In the genomic region with DNA sequence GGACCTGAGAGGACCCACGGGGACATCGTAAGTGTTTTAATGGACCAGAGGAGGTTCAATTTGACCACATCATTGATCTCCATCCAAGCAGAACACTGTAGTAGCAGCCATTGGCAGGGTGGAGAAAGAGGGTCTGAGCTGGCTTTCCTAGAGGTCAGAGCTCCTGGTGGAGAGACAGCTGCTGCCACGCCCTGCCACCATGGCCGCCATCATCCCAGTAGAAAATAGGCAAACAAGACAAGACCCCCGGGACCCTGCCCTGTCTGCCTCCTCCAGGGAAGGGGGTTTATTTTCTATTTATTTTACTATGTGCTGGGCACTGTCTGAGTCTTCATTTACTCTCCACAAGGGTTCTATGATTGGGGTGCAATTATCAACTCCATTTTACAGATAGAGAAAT, we compare ENCODE assay signal across 28 cellular contexts. TPM values are rescaled to one million over a fixed set of nuclear protein-coding genes. Genes with fewer than 3 reads are reported as not detected.
DNase-seq lines count a peak whose midpoint lies in the region; ATAC-seq and TF ChIP-seq lines count a peak whose summit lies in the region.
"Had no signal": no experiment of that assay in that cellular context is flagged by ENCODE, and none has a peak within 500 bp of the region (broad histone marks: within the 10 kb centered on the region; RNA-seq: fewer than 3 reads in every experiment).

No MANE protein-coding gene starts in this region.

- WGBS in heart right ventricle, 2 donors = 95 to 97% methylated on average over 5 of the region's 5 CpGs

- H3K36me3 ChIP-seq in heart right ventricle (no peaks in the 10 kb centered on the region), RWPE2 (ENCODE audit: low read depth) (no peaks in the 10 kb centered on the region), lower lobe of right lung (no peaks in the 10 kb centered on the region), upper lobe of right lung (no peaks in the 10 kb centered on the region), MG63 (no peaks in the 10 kb centered on the region)
- H3K36me3 ChIP-seq: cardiac muscle cell, heart left ventricle, neural progenitor cell, SJSA1 had no signal

- H3K9me3 Mint-ChIP-seq in activated CD4-positive, alpha-beta memory T cell treated with anti-CD3 and anti-CD28 coated beads for 36 hours = no peaks in the 10 kb centered on the region
- H3K9me3 Mint-ChIP-seq: activated naive CD8-positive, alpha-beta T cell treated with anti-CD3 and anti-CD28 coated beads for 36 hours; CD14-positive monocyte; effector memory CD8-positive, alpha-beta T cell had no signal

- no peak overlapping the region for H3K4me3 Mint-ChIP-seq in activated CD4-positive, alpha-beta memory T cell treated with anti-CD3 and anti-CD28 coated beads for 36 hours
- H3K4me3 Mint-ChIP-seq: activated naive CD8-positive, alpha-beta T cell treated with anti-CD3 and anti-CD28 coated beads for 36 hours; CD14-positive monocyte; effector memory CD8-positive, alpha-beta T cell; neural progenitor cell had no signal

- TF ChIP-seq CTCF in heart right ventricle (IDR thresholded peaks at IDR 0.05) (no peak), RWPE2 (IDR thresholded peaks at IDR 0.05; ENCODE audit: poor library complexity, severe bottlenecking) (no peak), lower lobe of right lung (IDR thresholded peaks at IDR 0.05) (no peak), upper lobe of right lung (IDR thresholded peaks at IDR 0.05) (no peak)

- no peak for ATAC-seq in Right ventricle myocardium inferior
- ATAC-seq in heart right ventricle = no peak
- no peak for ATAC-seq in RWPE2 (ENCODE audit: low read depth)
- no peak for ATAC-seq in lower lobe of right lung
- no peak for ATAC-seq in upper lobe of right lung
- ATAC-seq: effector memory CD8-positive, alpha-beta T cell had no signal

- H3K4me3 ChIP-seq in heart right ventricle = no peak overlapping the region
- H3K4me3 ChIP-seq in RWPE2 (ENCODE audit: severe bottlenecking) = no peak overlapping the region
- no peak overlapping the region for H3K4me3 ChIP-seq in lower lobe of right lung
- H3K4me3 ChIP-seq in upper lobe of right lung = no peak overlapping the region
- no peak overlapping the region for H3K4me3 ChIP-seq in MG63
- H3K4me3 ChIP-seq: cardiac muscle cell, heart left ventricle, lung, neural progenitor cell, SJSA1 had no signal

- no peaks in the 10 kb centered on the region for H3K27me3 ChIP-seq in heart right ventricle
- no peaks in the 10 kb centered on the region for H3K27me3 ChIP-seq in RWPE2 (ENCODE audit: insufficient read depth, poor library complexity, severe bottlenecking)
- no peaks in the 10 kb centered on the region for H3K27me3 ChIP-seq in lower lobe of right lung (ENCODE audit: low read depth)
- no peaks in the 10 kb centered on the region for H3K27me3 ChIP-seq in upper lobe of right lung
- H3K27me3 ChIP-seq in MG63 = no peaks in the 10 kb centered on the region
- H3K27me3 ChIP-seq: cardiac muscle cell, heart left ventricle, neural progenitor cell, SJSA1 had no signal

- peaks cover 13% of the 10 kb centered on the region for H3K4me1 Mint-ChIP-seq in activated CD4-positive, alpha-beta memory T cell treated with anti-CD3 and anti-CD28 coated beads for 36 hours (ENCODE audit: low read depth)

- peaks cover 7 to 31% (median 16%) of the 10 kb centered on the region in 9 donors for H3K4me1 ChIP-seq in heart right ventricle
- H3K4me1 ChIP-seq in RWPE2 (ENCODE audit: insufficient read depth, poor library complexity, severe bottlenecking) = peaks cover 43% of the 10 kb centered on the region
- H3K4me1 ChIP-seq in lower lobe of right lung = peaks cover 40% of the 10 kb centered on the region
- H3K4me1 ChIP-seq in upper lobe of right lung = peaks cover 33% of the 10 kb centered on the region
- H3K4me1 ChIP-seq: parathyroid adenoma had no signal

- no peak for TF ChIP-seq POLR2A in erythroblast (IDR thresholded peaks at IDR 0.05; ENCODE audit: low read length)

- DNase-seq in Right ventricle myocardium inferior (ENCODE audit: missing footprints) = peak; percentile 60
- DNase-seq in heart right ventricle = no peak
- DNase-seq in RWPE2 (ENCODE audit: low spot score) = peak; percentile 19
- no peak for DNase-seq in lower lobe of right lung
- DNase-seq in upper lobe of right lung = no peak
- DNase-seq in MG63 = no peak
- DNase-seq in activated CD4-positive, alpha-beta memory T cell treated with anti-CD3 and anti-CD28 coated beads for 36 hours = no peak
- DNase-seq in erythroblast (lab: John Stamatoyannopoulos, UW) = no peak
- DNase-seq: activated effector memory CD4-positive, alpha-beta T cell treated with Interleukin-2 at 50 U/mL for 16 hours; activated naive CD8-positive, alpha-beta T cell treated with anti-CD3 and anti-CD28 coated beads for 36 hours; anterior cingulate cortex; effector memory CD8-positive, alpha-beta T cell; NCI-H1048; NCI-H526; retina; small intestine; stimulated activated naive CD4-positive, alpha-beta T cell; T-helper 9 cell had no signal

- CTCF ChIA-PET in activated CD4-positive, alpha-beta memory T cell treated with anti-CD3 and anti-CD28 coated beads for 36 hours (lab: Charles Lee) = interaction anchor here (1.0 to 1.6 kb wide), 2 partner anchors 11 to 43 kb away, joined by 3 to 6 read pairs; no protein-coding TSS in a partner anchor

- peak overlapping the region in 2 of 10 donors; percentile 12 to 20 for H3K27ac ChIP-seq in heart right ventricle
- H3K27ac ChIP-seq in RWPE2 (ENCODE audit: poor library complexity, severe bottlenecking) = peak overlapping the region; percentile 24
- peak overlapping the region; percentile 64 for H3K27ac ChIP-seq in lower lobe of right lung
- H3K27ac ChIP-seq in upper lobe of right lung = peak overlapping the region; percentile 25
- H3K27ac ChIP-seq: cardiac muscle cell, neural progenitor cell, parathyroid adenoma, SJSA1 had no signal

- no peaks in the 10 kb centered on the region for H3K36me3 Mint-ChIP-seq in activated CD4-positive, alpha-beta memory T cell treated with anti-CD3 and anti-CD28 coated beads for 36 hours
- H3K36me3 Mint-ChIP-seq: activated naive CD8-positive, alpha-beta T cell treated with anti-CD3 and anti-CD28 coated beads for 36 hours; CD14-positive monocyte had no signal

- H3K9me3 ChIP-seq in heart right ventricle (no peaks in the 10 kb centered on the region), RWPE2 (ENCODE audit: severe bottlenecking) (no peaks in the 10 kb centered on the region), lower lobe of right lung (no peaks in the 10 kb centered on the region), upper lobe of right lung (no peaks in the 10 kb centered on the region), MG63 (no peaks in the 10 kb centered on the region; the same call in 1 of the 2 replicates)
- H3K9me3 ChIP-seq: heart left ventricle, SJSA1 had no signal

- no peak overlapping the region for H3K27ac Mint-ChIP-seq in activated CD4-positive, alpha-beta memory T cell treated with anti-CD3 and anti-CD28 coated beads for 36 hours
- H3K27ac Mint-ChIP-seq: activated naive CD8-positive, alpha-beta T cell treated with anti-CD3 and anti-CD28 coated beads for 36 hours; effector memory CD8-positive, alpha-beta T cell; neural progenitor cell had no signal

- intact Hi-C loops in Right ventricle myocardium inferior (cut with DNase I) = no loop called here
- intact Hi-C loops in heart right ventricle (cut with DNase I) = no loop called here
- intact Hi-C loops in lower lobe of right lung (cut with DNase I) = no loop called here
- intact Hi-C loops in upper lobe of right lung (cut with DNase I) = no loop called here
- intact Hi-C loops in activated CD4-positive, alpha-beta memory T cell treated with anti-CD3 and anti-CD28 coated beads for 36 hours (cut with micrococcal nuclease) = no loop called here

- H3K27me3 Mint-ChIP-seq in activated CD4-positive, alpha-beta memory T cell treated with anti-CD3 and anti-CD28 coated beads for 36 hours = peaks cover 5% of the 10 kb centered on the region

- POLR2A ChIA-PET in activated CD4-positive, alpha-beta memory T cell treated with anti-CD3 and anti-CD28 coated beads for 36 hours (lab: Charles Lee) = no interaction called here

RNA-seq across cellular contexts. Expression of a gene that starts 11.4 kb away (rescaled TPM):
- total RNA-seq in Right ventricle myocardium inferior = 16.4 TPM
- 10 to 100 TPM; 12.5 to 44.2 (median 22.5) TPM for total RNA-seq in heart right ventricle
- polyA plus RNA-seq in heart right ventricle = 10 to 100 TPM; 26.1 to 39.9 TPM
- total RNA-seq in lower lobe of right lung = 162 TPM
- 212 TPM for total RNA-seq in upper lobe of right lung
- 162 and 248 TPM in 2 replicates for total RNA-seq in MG63 (2014; rRNA removed; shearing (Covaris generic); ENCODE audit: low replicate concordance)
- 10 to 100 TPM; 15.8 to 17.6 TPM for total RNA-seq in activated CD4-positive, alpha-beta memory T cell treated with anti-CD3 and anti-CD28 coated beads for 36 hours

RNA-seq across cellular contexts. Expression of a gene that starts 49.5 kb away (rescaled TPM):
- total RNA-seq in Right ventricle myocardium inferior (not detected), heart right ventricle (under 1 TPM in 2 of 10 donors, not detected in 8; 0.11 to 0.23 TPM), lower lobe of right lung (0.38 TPM), upper lobe of right lung (0.69 TPM)
- polyA plus RNA-seq in heart right ventricle = under 1 TPM in 1 of 2 donors, not detected in 1; 0.03 TPM
- total RNA-seq in MG63 (2014; rRNA removed; shearing (Covaris generic); ENCODE audit: low replicate concordance) = 2.5 and 5.3 TPM in 2 replicates
- total RNA-seq in activated CD4-positive, alpha-beta memory T cell treated with anti-CD3 and anti-CD28 coated beads for 36 hours = not detected
- total RNA-seq: A172, Daoy, fibroblast of villous mesenchyme, SJSA1 had no signal
- polyA plus RNA-seq: CD14-positive monocyte had no signal

RNA-seq across cellular contexts. Expression of a gene that starts 50.7 kb away (rescaled TPM):
- total RNA-seq in Right ventricle myocardium inferior (260 TPM), heart right ventricle (100 to 1,000 TPM; 161 to 337 (median 231) TPM), lower lobe of right lung (35.7 TPM), upper lobe of right lung (30.2 TPM)
- polyA plus RNA-seq in heart right ventricle = 100 to 1,000 TPM in 1 of 2 donors, 10 to 100 TPM in 1; 88.1 to 129 TPM
- 16.9 and 25.8 TPM in 2 replicates for total RNA-seq in MG63 (2014; rRNA removed; shearing (Covaris generic); ENCODE audit: low replicate concordance)
- 10 to 100 TPM; 13.3 to 14.6 TPM for total RNA-seq in activated CD4-positive, alpha-beta memory T cell treated with anti-CD3 and anti-CD28 coated beads for 36 hours

Comparison
In these comparisons a context has a peak if more than half of its experiments do, and no peak if none do; other contexts are left out.
1. DNase-seq: peak in Right ventricle myocardium inferior (single experiment) and RWPE2 (single experiment); none in heart right ventricle (0 of 2), lower lobe of right lung (single experiment), upper lobe of right lung (single experiment), MG63 (single experiment), activated CD4-positive, alpha-beta memory T cell treated with anti-CD3 and anti-CD28 coated beads for 36 hours (single experiment) and erythroblast (0 of 2).